15 cellular contexts compared by ENCODE assay signal in the genomic region with DNA sequence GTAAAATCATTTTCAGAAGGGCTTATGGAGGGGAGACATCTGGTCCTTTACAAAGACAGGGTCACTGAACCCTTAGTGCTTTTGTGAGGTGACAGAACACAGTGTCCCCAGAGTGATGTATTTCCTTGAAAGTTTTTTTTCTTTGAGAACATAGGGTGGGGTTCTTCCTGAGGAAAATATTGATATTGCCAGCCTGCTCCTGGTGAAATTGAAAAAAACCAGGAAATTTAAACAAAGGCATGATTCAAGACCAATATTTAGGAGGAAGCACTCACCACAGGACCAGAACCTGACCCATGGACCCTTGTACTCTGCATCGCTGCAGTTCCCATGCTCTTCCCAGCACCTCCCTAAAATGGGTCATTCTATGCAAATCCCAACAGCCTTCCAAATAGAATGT.
"Had no signal": no experiment of that assay in that cellular context is flagged by ENCODE, and none has a peak within 500 bp of the region (broad histone marks: within the 10 kb centered on the region; RNA-seq: fewer than 3 reads in every experiment).

No MANE protein-coding gene starts in this region.

- H3K27me3 Mint-ChIP-seq: stimulated activated memory B cell treated with anti-CD40 and anti-IgM and Interleukin-4, amounts not matched to agents 10 μg/mL and 1 μg/mL and 100 μg/mL, for 72 hours had no signal

- H3K36me3 ChIP-seq: neural progenitor cell, ovary, spleen had no signal

- H3K4me3 ChIP-seq: dorsolateral prefrontal cortex, neural progenitor cell, ovary, spleen had no signal

- H3K9me3 Mint-ChIP-seq: activated naive CD4-positive, alpha-beta T cell treated with anti-CD3 and anti-CD28 coated beads for 36 hours; neural progenitor cell; stimulated activated memory B cell treated with anti-CD40 and anti-IgM and Interleukin-4, amounts not matched to agents 10 μg/mL and 1 μg/mL and 100 μg/mL, for 72 hours had no signal

- H3K4me1 ChIP-seq: foreskin keratinocyte had no signal

- H2AFZ ChIP-seq: neural progenitor cell had no signal

- DNase-seq: activated CD4-positive, alpha-beta T cell treated with anti-CD3 and anti-CD28 coated beads for 48 hours; activated naive CD4-positive, alpha-beta T cell treated with anti-CD3 and anti-CD28 coated beads for 36 hours; cerebellar nuclear complex; dorsolateral prefrontal cortex; foreskin keratinocyte; mesenchymal stem cell; ovary; SIG-M5; spleen; stimulated activated CD4-positive, alpha-beta T cell treated with anti-CD3 and anti-CD28 coated beads, Interleukin-1b, Interleukin-23, amount 100 ng/mL, for 48 hours; substantia nigra; T-helper 17 cell had no signal

- H3K4me2 ChIP-seq: neural progenitor cell had no signal

- H3K27ac ChIP-seq: foreskin keratinocyte, neural progenitor cell, ovary had no signal

- H3K27ac Mint-ChIP-seq: activated naive CD4-positive, alpha-beta T cell treated with anti-CD3 and anti-CD28 coated beads for 36 hours; neural progenitor cell; stimulated activated memory B cell treated with anti-CD40 and anti-IgM and Interleukin-4, amounts not matched to agents 10 μg/mL and 1 μg/mL and 100 μg/mL, for 72 hours; T-helper 17 cell; WTC11 had no signal

- ATAC-seq: foreskin keratinocyte; stimulated activated memory B cell treated with anti-CD40 and anti-IgM and Interleukin-4, amounts not matched to agents 10 μg/mL and 1 μg/mL and 100 μg/mL, for 72 hours; T-helper 17 cell; WTC11 had no signal

- H3K27me3 ChIP-seq: dorsolateral prefrontal cortex, foreskin keratinocyte, neural progenitor cell, ovary, spleen had no signal

- H3K9me3 ChIP-seq: ovary, spleen had no signal

- H3K36me3 Mint-ChIP-seq: stimulated activated memory B cell treated with anti-CD40 and anti-IgM and Interleukin-4, amounts not matched to agents 10 μg/mL and 1 μg/mL and 100 μg/mL, for 72 hours; WTC11 had no signal

- H3K4me3 Mint-ChIP-seq: activated naive CD4-positive, alpha-beta T cell treated with anti-CD3 and anti-CD28 coated beads for 36 hours; neural progenitor cell; stimulated activated memory B cell treated with anti-CD40 and anti-IgM and Interleukin-4, amounts not matched to agents 10 μg/mL and 1 μg/mL and 100 μg/mL, for 72 hours; T-helper 17 cell; WTC11 had no signal
